Comparison of ENCODE assay signal across 15 cellular contexts in the genomic region with DNA sequence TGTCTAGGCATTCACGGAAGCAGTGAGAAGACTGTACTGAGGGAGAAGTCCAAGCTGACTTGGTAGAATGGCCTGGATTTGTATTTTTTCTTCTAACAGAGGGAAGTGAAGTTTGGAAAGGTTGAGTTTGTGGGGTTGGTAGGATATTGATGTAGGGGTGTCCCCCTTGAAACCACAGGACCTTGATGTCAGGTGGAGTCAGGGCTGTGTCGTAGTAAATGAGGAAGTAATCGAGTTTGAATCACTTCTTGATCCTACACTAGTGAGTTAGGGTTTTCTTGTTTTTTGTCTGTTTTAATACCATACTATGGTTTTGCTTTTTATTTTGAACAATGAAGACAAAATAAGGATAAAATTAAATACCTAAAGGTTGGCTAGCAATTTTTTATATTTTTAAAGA. TPM values are rescaled to one million over a fixed set of nuclear protein-coding genes. Genes with fewer than 3 reads are reported as not detected.
DNase-seq lines count a peak whose midpoint lies in the region; ATAC-seq and TF ChIP-seq lines count a peak whose summit lies in the region.
"Had no signal": no experiment of that assay in that cellular context is flagged by ENCODE, and none has a peak within 500 bp of the region (broad histone marks: within the 10 kb centered on the region; RNA-seq: fewer than 3 reads in every experiment).

No MANE protein-coding gene starts in this region.

- CTCF ChIA-PET in OCI-LY7 (lab: Charles Lee; ENCODE audit: unreplicated experiment): no interaction called here

- WGBS in upper lobe of left lung, 2 donors: 67 to 82% methylated on average over 3 of the region's 3 CpGs

- POLR2A ChIA-PET in OCI-LY7 (lab: Charles Lee): interaction anchor here (0.6 to 1.1 kb wide), 5 partner anchors 13 to 216 kb away, joined by 3 to 5 read pairs (median 4); no protein-coding TSS in a partner anchor

- no peak overlapping the region for H3K4me3 Mint-ChIP-seq in memory B cell
- H3K4me3 Mint-ChIP-seq: CD8-positive, alpha-beta memory T cell; effector memory CD8-positive, alpha-beta T cell had no signal

- H4K20me1 ChIP-seq in OCI-LY7 (ENCODE audit: insufficient read depth, low read length): no peaks in the 10 kb centered on the region

- H3K79me2 ChIP-seq in OCI-LY7 (ENCODE audit: insufficient read depth, low read depth, low read length): no peaks in the 10 kb centered on the region

- H3K36me3 Mint-ChIP-seq in memory B cell: peaks cover 9% of the 10 kb centered on the region

- peaks cover 4% of the 10 kb centered on the region for H3K4me1 Mint-ChIP-seq in memory B cell
- H3K4me1 Mint-ChIP-seq: CD8-positive, alpha-beta memory T cell had no signal

- ATAC-seq in GM18520 (IDR thresholded peaks at IDR 0.05; ENCODE audit: unreplicated experiment) (peak; percentile 67), HG03139 (IDR thresholded peaks at IDR 0.05; ENCODE audit: unreplicated experiment) (peak; percentile 61), memory B cell (ENCODE audit: low read depth) (peak; percentile 94), GM18498 (IDR thresholded peaks at IDR 0.05; ENCODE audit: unreplicated experiment) (no peak), upper lobe of left lung (ENCODE audit: low FRiP score in 2 of 2) (no peak)
- ATAC-seq: body of pancreas; effector memory CD8-positive, alpha-beta T cell; right cardiac atrium had no signal

- DNase-seq in GM20000 (ENCODE audit: low spot score) (peak; percentile 29), memory B cell (ENCODE audit: low spot score in 2 of 2) (peak in 1 of 2 donors; percentile 5), upper lobe of left lung (no peak), OCI-LY7 (ENCODE audit: low spot score) (no peak)
- DNase-seq: body of pancreas; CD8-positive, alpha-beta memory T cell; effector memory CD8-positive, alpha-beta T cell; GDM1; NCI-H526 treated with DMSO at 0.1 percent for 48 hours; right cardiac atrium; stimulated activated CD4-positive, alpha-beta T cell treated with anti-CD3 and anti-CD28 coated beads, Interleukin-4, amount 100 ng/mL, for 4 hours had no signal

- intact Hi-C loops in OCI-LY7 (cut with micrococcal nuclease; ENCODE audit: unreplicated experiment): no loop called here

- TF ChIP-seq POLR2A in upper lobe of left lung (IDR thresholded peaks at IDR 0.05): no peak

- H3K36me3 ChIP-seq in upper lobe of left lung (peaks cover 0 to 4% (median 0%) of the 10 kb centered on the region in 4 donors), OCI-LY7 (ENCODE audit: insufficient read depth, low read length) (peaks cover 25% of the 10 kb centered on the region; the same call in 1 of the 2 replicates)
- H3K36me3 ChIP-seq: SJSA1 had no signal

- H3K27ac Mint-ChIP-seq in memory B cell: no peak overlapping the region
- H3K27ac Mint-ChIP-seq: effector memory CD8-positive, alpha-beta T cell had no signal

- no peak for TF ChIP-seq CTCF in GM20000 (IDR thresholded peaks at IDR 0.05; ENCODE audit: extremely low read depth, missing control alignments)
- TF ChIP-seq CTCF in upper lobe of left lung (IDR thresholded peaks at IDR 0.05): no peak
- TF ChIP-seq CTCF in OCI-LY7 (conservative IDR thresholded peaks at IDR 0.05; ENCODE audit: low read length): no peak

- BruUV-seq in OCI-LY7 (replicated peaks; lab: Mats Ljungman, UMichigan): no TSS peak

- H3K4me2 ChIP-seq in OCI-LY7 (ENCODE audit: low read length): no peak overlapping the region

- no peaks in the 10 kb centered on the region for H3K9me2 ChIP-seq in OCI-LY7 (ENCODE audit: insufficient read depth, low read length)

- TF ChIP-seq EP300 in upper lobe of left lung (IDR thresholded peaks at IDR 0.05): no peak

- no peaks in the 10 kb centered on the region for H3K27me3 ChIP-seq in upper lobe of left lung
- H3K27me3 ChIP-seq: body of pancreas, SJSA1 had no signal

- H3K27ac ChIP-seq in upper lobe of left lung: no peak overlapping the region
- no peak overlapping the region for H3K27ac ChIP-seq in OCI-LY7 (ENCODE audit: low read depth, low read length, poor library complexity, severe bottlenecking)
- H3K27ac ChIP-seq: body of pancreas, SJSA1 had no signal

- H3K9me3 ChIP-seq in upper lobe of left lung: no peaks in the 10 kb centered on the region
- no peaks in the 10 kb centered on the region for H3K9me3 ChIP-seq in OCI-LY7 (ENCODE audit: low read length)
- H3K9me3 ChIP-seq: body of pancreas, SJSA1 had no signal

- H3K9me3 Mint-ChIP-seq in memory B cell: no peaks in the 10 kb centered on the region
- H3K9me3 Mint-ChIP-seq: CD8-positive, alpha-beta memory T cell; effector memory CD8-positive, alpha-beta T cell had no signal

- H3K27me3 Mint-ChIP-seq in memory B cell: no peaks in the 10 kb centered on the region
- H3K27me3 Mint-ChIP-seq: CD8-positive, alpha-beta memory T cell; effector memory CD8-positive, alpha-beta T cell had no signal

- H2AFZ ChIP-seq in OCI-LY7 (ENCODE audit: low read length): no peak overlapping the region

- no peak overlapping the region for H3K4me3 ChIP-seq in upper lobe of left lung
- H3K4me3 ChIP-seq in OCI-LY7 (ENCODE audit: low read depth, low read length, poor library complexity, severe bottlenecking): no peak overlapping the region
- H3K4me3 ChIP-seq: body of pancreas, SJSA1 had no signal

- H3K4me1 ChIP-seq in upper lobe of left lung (no peaks in the 10 kb centered on the region), OCI-LY7 (ENCODE audit: insufficient read depth, low read length, poor library complexity, severe bottlenecking) (no peaks in the 10 kb centered on the region)
- H3K4me1 ChIP-seq: body of pancreas had no signal

RNA-seq across cellular contexts. Expression of gene ANAPC4, which starts 30.1 kb away (rescaled TPM):
- 10 to 100 TPM; 20.8 to 78.2 (median 27.2) TPM for total RNA-seq in upper lobe of left lung
- total RNA-seq in OCI-LY7 (2014; rRNA removed; shearing (Covaris generic)): 32.7 and 36.1 TPM in 2 replicates
- 47.6 and 50.6 TPM in 2 replicates for total RNA-seq in OCI-LY7 (2022)

RNA-seq across cellular contexts. Expression of gene ZCCHC4, which starts 34.3 kb away (rescaled TPM):
- total RNA-seq in upper lobe of left lung: 10 to 100 TPM in 3 of 6 donors, 1 to 10 TPM in 3; 7.0 to 41.9 (median 10.6) TPM
- 12.4 and 14.9 TPM in 2 replicates for total RNA-seq in OCI-LY7 (2014; rRNA removed; shearing (Covaris generic))
- 15.2 and 15.5 TPM in 2 replicates for total RNA-seq in OCI-LY7 (2022)

Comparison
In these comparisons a context has a peak if more than half of its experiments do, and no peak if none do; other contexts are left out.
1. ATAC-seq: peak in GM18520 (single experiment), HG03139 (single experiment) and memory B cell (single experiment); none in GM18498 (single experiment) and upper lobe of left lung (0 of 2).